1 cellular context compared by ENCODE assay signal in genomic region chr5:43273552-43273951, GRCh38.
TF ChIP-seq lines count a peak whose summit lies in the region.

No MANE protein-coding gene starts in this region.

TF ChIP-seq in GM12878, 131 proteins besides CTCF, POLR2A, EP300 and RAD21 (continued from another document):
- TF ChIP-seq BCLAF1 (IDR thresholded peaks at IDR 0.05): no peak
- TF ChIP-seq HDAC2 (IDR thresholded peaks at IDR 0.05): no peak
- no peak for TF ChIP-seq STAT3 (IDR thresholded peaks at IDR 0.05; ENCODE audit: low read depth, low read length)
- TF ChIP-seq GATAD2B (conservative IDR thresholded peaks at IDR 0.05; ENCODE audit: low read depth): no peak
- no peak for TF ChIP-seq USF1 (IDR thresholded peaks at IDR 0.05; ENCODE audit: borderline replicate concordance, extremely low read length, insufficient read depth, low read depth, low read length)
- no peak for TF ChIP-seq BCL11A (IDR thresholded peaks at IDR 0.05; ENCODE audit: low read depth, low read length)
- no peak for TF ChIP-seq CHD2 (IDR thresholded peaks at IDR 0.05; ENCODE audit: borderline replicate concordance, low read depth, low read length)
- no peak for TF ChIP-seq CEBPB (IDR thresholded peaks at IDR 0.05; ENCODE audit: borderline replicate concordance in 1 of 2, low read depth in 2 of 2, low read length in 2 of 2)
- TF ChIP-seq SREBF2 (IDR thresholded peaks at IDR 0.05; ENCODE audit: low read length): no peak
- TF ChIP-seq ZNF592 (IDR thresholded peaks at IDR 0.05): no peak
- TF ChIP-seq ASH2L (IDR thresholded peaks at IDR 0.05; ENCODE audit: borderline replicate concordance, low read depth): no peak
- no peak for TF ChIP-seq ATF7 (IDR thresholded peaks at IDR 0.05; ENCODE audit: low read depth)
- no peak for TF ChIP-seq ZBTB11 (CRISPR knock-in tag; IDR thresholded peaks at IDR 0.05)
- no peak for TF ChIP-seq FOXK2 (IDR thresholded peaks at IDR 0.05)
- TF ChIP-seq STAT1 (conservative IDR thresholded peaks at IDR 0.05): no peak
